ENCODE assay signal across 8 cellular contexts in genomic region chr4:153154010-153154975, GRCh38. TPM values are rescaled to one million over a fixed set of nuclear protein-coding genes. Genes with fewer than 3 reads are reported as not detected.
DNase-seq lines count a peak whose midpoint lies in the region; FAIRE-seq and TF ChIP-seq lines count a peak whose summit lies in the region.

No MANE protein-coding gene starts in this region.

- peaks cover 40% of the 10 kb centered on the region for H3K27me3 Mint-ChIP-seq in activated naive CD8-positive, alpha-beta T cell treated with anti-CD3 and anti-CD28 coated beads for 36 hours

- peak overlapping the region; percentile 69 for H3K27ac Mint-ChIP-seq in activated naive CD8-positive, alpha-beta T cell treated with anti-CD3 and anti-CD28 coated beads for 36 hours

- H3K27ac ChIP-seq in kidney (ENCODE audit: low read depth in 2 of 2, low read length in 2 of 2) (no peak overlapping the region), temporal lobe (ENCODE audit: low read depth, low read length) (peak overlapping the region; percentile 65)

- peak overlapping the region; percentile 76 for H3K4me3 Mint-ChIP-seq in activated naive CD8-positive, alpha-beta T cell treated with anti-CD3 and anti-CD28 coated beads for 36 hours

- peak overlapping the region; percentile 37 to 49 for H3K9ac ChIP-seq in kidney (ENCODE audit: low read length in 2 of 2)

- H3K36me3 Mint-ChIP-seq in activated naive CD8-positive, alpha-beta T cell treated with anti-CD3 and anti-CD28 coated beads for 36 hours = peaks cover 2% of the 10 kb centered on the region

- intact Hi-C loops in kidney (cut with DNase I) = no loop called here

- DNase-seq in NCI-H146 (lab: John Stamatoyannopoulos, UW) (peak; percentile 4), NCI-H146 treated with DMSO at 0.1 percent for 48 hours (lab: John Stamatoyannopoulos, UW; ENCODE audit: unreplicated experiment) (no peak), NCI-H2029 treated with DMSO at 0.1 percent for 48 hours (lab: John Stamatoyannopoulos, UW) (peak; percentile 25), kidney (no peak), ecto neural progenitor cell (ENCODE audit: low spot score) (no peak), iPS-NIHi11 (ENCODE audit: low spot score) (no peak)
- DNase-seq in activated naive CD8-positive, alpha-beta T cell treated with anti-CD3 and anti-CD28 coated beads for 36 hours = no peak

- peaks cover 62% of the 10 kb centered on the region for H3K4me1 Mint-ChIP-seq in activated naive CD8-positive, alpha-beta T cell treated with anti-CD3 and anti-CD28 coated beads for 36 hours

- no peak for FAIRE-seq in kidney (lab: Jason Lieb, UNC)

- no peaks in the 10 kb centered on the region for H3K9me3 ChIP-seq in kidney (ENCODE audit: control insufficient read depth in 1 of 2, low read length in 2 of 2)

- no peaks in the 10 kb centered on the region for H3K9me3 Mint-ChIP-seq in activated naive CD8-positive, alpha-beta T cell treated with anti-CD3 and anti-CD28 coated beads for 36 hours

- TF ChIP-seq CTCF in kidney (IDR thresholded peaks at IDR 0.05; ENCODE audit: borderline replicate concordance, extremely low read depth, insufficient read depth) = no peak

- H3K4me3 ChIP-seq in kidney (ENCODE audit: low read length in 2 of 2) = peak overlapping the region; percentile 77 to 84

- peaks cover 12 to 17% of the 10 kb centered on the region in 2 donors for H3K4me1 ChIP-seq in kidney (ENCODE audit: control insufficient read depth in 1 of 2, insufficient read depth in 1 of 2, low read depth in 1 of 2, low read length in 2 of 2)

- no peaks in the 10 kb centered on the region for H3K36me3 ChIP-seq in kidney (ENCODE audit: control insufficient read depth in 1 of 2, insufficient read depth in 2 of 2, low read length in 2 of 2)

RNA-seq across cellular contexts. Expression of gene TRIM2, which starts 50.0 kb away (rescaled TPM):
- under 1 TPM; 0.54 to 0.76 TPM for total RNA-seq in activated naive CD8-positive, alpha-beta T cell treated with anti-CD3 and anti-CD28 coated beads for 36 hours
- total RNA-seq in kidney (122 TPM), temporal lobe (744 TPM)
- polyA plus RNA-seq in kidney (ENCODE audit: insufficient read depth, low read depth, low replicate concordance) = 23.3 TPM

Comparison
In these comparisons a context has a peak if more than half of its experiments do, and no peak if none do; other contexts are left out.
1. DNase-seq: peak in NCI-H146 (single experiment) and NCI-H2029 treated with DMSO at 0.1 percent for 48 hours (single experiment); none in NCI-H146 treated with DMSO at 0.1 percent for 48 hours (single experiment), activated naive CD8-positive, alpha-beta T cell treated with anti-CD3 and anti-CD28 coated beads for 36 hours (single experiment), kidney (single experiment), ecto neural progenitor cell (single experiment) and iPS-NIHi11 (single experiment).
2. RNA of gene TRIM2, which starts 50.0 kb away (total RNA-seq): 744 TPM in temporal lobe (single experiment) and 122 TPM in kidney (single experiment); 0.54 to 0.76 TPM in activated naive CD8-positive, alpha-beta T cell treated with anti-CD3 and anti-CD28 coated beads for 36 hours; every median in the first group is over 10 times any median in the second.